Comparison of ENCODE assay signal across 12 cellular contexts in genomic region chr1:235018161-235018560, GRCh38.
DNase-seq lines count a peak whose midpoint lies in the region; ATAC-seq, FAIRE-seq and TF ChIP-seq lines count a peak whose summit lies in the region.
"Had no signal": no experiment of that assay in that cellular context is flagged by ENCODE, and none has a peak within 500 bp of the region (broad histone marks: within the 10 kb centered on the region; RNA-seq: fewer than 3 reads in every experiment).

No MANE protein-coding gene starts in this region.

- peak overlapping the region; percentile 65 for H3K4me3 Mint-ChIP-seq in astrocyte (ENCODE audit: unreplicated experiment)

- peaks cover 45% of the 10 kb centered on the region for H3K4me1 Mint-ChIP-seq in astrocyte (ENCODE audit: low read depth, unreplicated experiment)

- peak overlapping the region; percentile 99 for H3K27ac Mint-ChIP-seq in astrocyte (ENCODE audit: unreplicated experiment)

- H3K27me3 Mint-ChIP-seq in astrocyte (ENCODE audit: low read depth, unreplicated experiment), result no peaks in the 10 kb centered on the region

- no peak overlapping the region for H3K4me3 ChIP-seq in AG04450 (ENCODE audit: low read depth, low read length)
- no peak overlapping the region for H3K4me3 ChIP-seq in astrocyte (ENCODE audit: insufficient read depth, low read depth, low read length)
- H3K4me3 ChIP-seq: esophagus muscularis mucosa had no signal

- H3K9me3 ChIP-seq in AG04450 (ENCODE audit: control insufficient read depth, insufficient read depth, low read length) (no peaks in the 10 kb centered on the region; the same call in 1 of the 2 replicates), astrocyte (ENCODE audit: insufficient read depth, low read depth, low read length) (peaks cover 4% of the 10 kb centered on the region)
- H3K9me3 ChIP-seq: esophagus muscularis mucosa had no signal

- TF ChIP-seq CTCF in AG04450 (IDR thresholded peaks at IDR 0.05; ENCODE audit: low read depth, low read length) (no peak), astrocyte (IDR thresholded peaks at IDR 0.05; ENCODE audit: insufficient read depth, low read depth, low read length) (no peak)

- no peaks in the 10 kb centered on the region for H4K20me1 ChIP-seq in astrocyte (ENCODE audit: insufficient read depth, low read length)

- peak overlapping the region; percentile 8 for H2AFZ ChIP-seq in astrocyte (ENCODE audit: low read depth, low read length)
- H2AFZ ChIP-seq: parathyroid adenoma had no signal

- no peaks in the 10 kb centered on the region for H3K79me2 ChIP-seq in astrocyte (ENCODE audit: insufficient read depth, low read length)
- H3K79me2 ChIP-seq: parathyroid adenoma had no signal

- peak; percentile 92 for DNase-seq in AG04450 (ENCODE audit: low read depth, low spot score)
- DNase-seq in HS-27A (ENCODE audit: low read depth), result peak; percentile 54
- peak; percentile 99 for DNase-seq in astrocyte (ENCODE audit: low read depth)
- DNase-seq in left lobe of liver (ENCODE audit: low spot score), result peak; percentile 44
- no peak for DNase-seq in central memory CD4-positive, alpha-beta T cell
- no peak for DNase-seq in activated CD4-positive, alpha-beta T cell treated with anti-CD3 and anti-CD28 coated beads for 1 hour
- DNase-seq in NCI-H526 treated with DMSO at 0.1 percent for 48 hours (lab: John Stamatoyannopoulos, UW), result no peak
- DNase-seq: DMS79 treated with DMSO at 0.1 percent for 48 hours; stimulated activated naive CD4-positive, alpha-beta T cell treated with Interleukin-2 at 50 U/mL for 16 hours had no signal

- no peak for ATAC-seq in left lobe of liver
- no peak for ATAC-seq in GM21447 (IDR thresholded peaks at IDR 0.05; ENCODE audit: unreplicated experiment)

- CTCF ChIA-PET in AG04450 (lab: Charles Lee), result interaction anchor here (1.0 to 2.5 kb wide), 2 partner anchors 65 to 531 kb away, joined by 3 to 6 read pairs; no protein-coding TSS in a partner anchor

- H3K27me3 ChIP-seq in AG04450 (ENCODE audit: control insufficient read depth, insufficient read depth, low read length) (no peaks in the 10 kb centered on the region), astrocyte (ENCODE audit: insufficient read depth, low read length) (no peaks in the 10 kb centered on the region)
- H3K27me3 ChIP-seq: esophagus muscularis mucosa had no signal

- POLR2A ChIA-PET in AG04450 (lab: Yijun Ruan, JAX), result interaction anchor here (1.4 kb wide), 1 partner anchor 21 kb away, joined by 3 read pairs; no protein-coding TSS in a partner anchor

- peak overlapping the region; percentile 64 for H3K9ac ChIP-seq in astrocyte (ENCODE audit: low read length)
- H3K9ac ChIP-seq: parathyroid adenoma had no signal

- H3K27ac ChIP-seq in AG04450 (ENCODE audit: low read depth, low read length) (peak overlapping the region; percentile 69), astrocyte (ENCODE audit: low read depth, low read length) (peak overlapping the region; percentile 93)
- H3K27ac ChIP-seq: esophagus muscularis mucosa, parathyroid adenoma had no signal

- FAIRE-seq in astrocyte (lab: Jason Lieb, UNC), result peak; percentile 50

- H3K9me3 Mint-ChIP-seq in astrocyte (ENCODE audit: unreplicated experiment), result peaks cover 6% of the 10 kb centered on the region

- peaks cover 29% of the 10 kb centered on the region for H3K4me1 ChIP-seq in astrocyte (ENCODE audit: insufficient read depth, low read length)
- H3K4me1 ChIP-seq: parathyroid adenoma had no signal

- peak overlapping the region; percentile 59 for H3K4me2 ChIP-seq in astrocyte (ENCODE audit: low read length)

- H3K36me3 Mint-ChIP-seq in astrocyte (ENCODE audit: low read depth, unreplicated experiment), result peaks cover 4% of the 10 kb centered on the region

- no peaks in the 10 kb centered on the region for H3K36me3 ChIP-seq in astrocyte (ENCODE audit: insufficient read depth, low read length)
- H3K36me3 ChIP-seq: esophagus muscularis mucosa had no signal

Comparison
In these comparisons a context has a peak if more than half of its experiments do, and no peak if none do; other contexts are left out.
1. DNase-seq: peak in AG04450 (single experiment), HS-27A (single experiment), astrocyte (single experiment) and left lobe of liver (single experiment); none in central memory CD4-positive, alpha-beta T cell (single experiment), activated CD4-positive, alpha-beta T cell treated with anti-CD3 and anti-CD28 coated beads for 1 hour (single experiment) and NCI-H526 treated with DMSO at 0.1 percent for 48 hours (single experiment).